Comparison of ENCODE assay signal across 19 cellular contexts in the genomic region with DNA sequence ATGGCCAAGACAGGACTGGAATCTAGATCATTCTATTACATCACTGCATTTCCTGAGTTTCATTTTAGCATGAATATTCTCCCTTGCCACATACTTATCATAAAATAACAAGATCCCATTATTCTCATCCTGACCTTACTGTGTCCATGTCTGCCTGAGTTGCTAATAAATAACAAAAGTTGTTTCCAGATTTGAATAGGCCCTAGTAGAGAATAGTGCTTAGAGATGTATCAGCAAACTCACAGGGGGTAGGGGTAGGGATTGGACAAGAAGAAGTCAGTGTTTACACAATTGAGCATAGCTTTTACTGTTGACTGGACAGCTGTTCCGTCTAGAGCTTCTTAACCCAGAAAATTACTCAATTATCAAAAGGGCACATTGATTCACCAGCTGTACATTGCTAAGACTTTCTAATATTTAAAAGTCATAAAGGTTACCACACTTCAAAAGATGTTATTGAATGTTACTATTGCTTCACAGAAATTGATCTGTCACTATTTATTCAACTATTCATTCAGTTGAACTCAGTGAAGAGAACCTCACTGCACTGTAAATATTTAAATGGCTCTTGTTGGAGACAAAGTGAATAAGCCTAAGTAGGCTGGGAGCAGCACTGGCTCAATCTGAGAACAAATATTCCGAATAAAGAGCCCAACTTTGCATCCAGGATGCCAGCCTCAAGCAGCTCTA.
DNase-seq lines count a peak whose midpoint lies in the region; ATAC-seq and TF ChIP-seq lines count a peak whose summit lies in the region.
"Had no signal": no experiment of that assay in that cellular context is flagged by ENCODE, and none has a peak within 500 bp of the region (broad histone marks: within the 10 kb centered on the region; RNA-seq: fewer than 3 reads in every experiment).

No MANE protein-coding gene starts in this region.

- no peak for ATAC-seq in HG02610 (IDR thresholded peaks at IDR 0.05; ENCODE audit: unreplicated experiment)
- ATAC-seq: left colon; natural killer cell treated with Interleukin-12 subunit alpha and Interleukin-12 subunit beta and Interleukin-15 and Interleukin-18, amount 100 ng/mL, for 72 hours; upper lobe of right lung had no signal

- H2AK5ac ChIP-seq in neuronal stem cell (ENCODE audit: low read depth, low read length) = no peak overlapping the region

- H3K4me3 ChIP-seq in fibroblast of pulmonary artery (replicated peaks; ENCODE audit: low read depth, low read length) (no peak overlapping the region), osteoblast (ENCODE audit: insufficient read depth, low read length) (no peak overlapping the region), neuronal stem cell (ENCODE audit: low read length in 2 of 2) (no peak overlapping the region)
- H3K4me3 ChIP-seq: upper lobe of right lung had no signal

- no peak overlapping the region for H3K27ac ChIP-seq in osteoblast (ENCODE audit: low read depth, low read length)
- no peak overlapping the region for H3K27ac ChIP-seq in neuronal stem cell (replicated peaks; ENCODE audit: low read length)
- H3K27ac ChIP-seq: upper lobe of right lung had no signal

- H3K18ac ChIP-seq in neuronal stem cell (ENCODE audit: low read length) = no peak overlapping the region

- H3K36me3 Mint-ChIP-seq in type B pancreatic cell = no peaks in the 10 kb centered on the region
- H3K36me3 Mint-ChIP-seq: activated naive CD4-positive, alpha-beta T cell treated with anti-CD3 and anti-CD28 coated beads, Interleukin-2, amount 50 U/mL, for 24 hours; CD8-positive, alpha-beta memory T cell had no signal

- H4K91ac ChIP-seq in neuronal stem cell (ENCODE audit: low read depth, low read length, poor library complexity) = no peak overlapping the region

- H3K36me3 ChIP-seq in osteoblast (ENCODE audit: insufficient read depth, low read length) = no peaks in the 10 kb centered on the region
- H3K36me3 ChIP-seq in neuronal stem cell (replicated peaks in 1 of 2; ENCODE audit: control insufficient read depth in 2 of 2, insufficient read depth in 2 of 2, low read length in 2 of 2) = no peaks in the 10 kb centered on the region
- H3K36me3 ChIP-seq: upper lobe of right lung had no signal

- H2AFZ ChIP-seq in osteoblast (ENCODE audit: low read length) (peak overlapping the region; percentile 0), neuronal stem cell (ENCODE audit: low read length) (no peak overlapping the region)

- H4K20me1 ChIP-seq in osteoblast (ENCODE audit: insufficient read depth, low read length) = no peaks in the 10 kb centered on the region

- no peak overlapping the region for H3K27ac Mint-ChIP-seq in type B pancreatic cell
- H3K27ac Mint-ChIP-seq: activated naive CD4-positive, alpha-beta T cell treated with anti-CD3 and anti-CD28 coated beads, Interleukin-2, amount 50 U/mL, for 24 hours; CD8-positive, alpha-beta memory T cell; natural killer cell treated with Interleukin-12 subunit alpha and Interleukin-12 subunit beta and Interleukin-15 and Interleukin-18, amount 100 ng/mL, for 72 hours had no signal

- H3K79me2 ChIP-seq in osteoblast (ENCODE audit: insufficient read depth, low read length) = no peaks in the 10 kb centered on the region

- no peak overlapping the region for H3K14ac ChIP-seq in neuronal stem cell (ENCODE audit: low read length)

- no peak overlapping the region for H2BK15ac ChIP-seq in neuronal stem cell (ENCODE audit: low read length)

- no peaks in the 10 kb centered on the region for H3K27me3 ChIP-seq in osteoblast (ENCODE audit: insufficient read depth, low read length)
- H3K27me3 ChIP-seq in neuronal stem cell (ENCODE audit: control insufficient read depth in 3 of 3, insufficient read depth in 3 of 3, low read depth in 1 of 3, low read length in 3 of 3) = no peaks in the 10 kb centered on the region
- H3K27me3 ChIP-seq: upper lobe of right lung had no signal

- no peak overlapping the region for H3K4me2 ChIP-seq in osteoblast (ENCODE audit: insufficient read depth, low read length)
- H3K4me2 ChIP-seq in neuronal stem cell (ENCODE audit: insufficient read depth, low read length, poor library complexity, severe bottlenecking) = no peak overlapping the region

- peaks cover 3% of the 10 kb centered on the region for H3K4me1 ChIP-seq in osteoblast (ENCODE audit: insufficient read depth, low read length)
- no peaks in the 10 kb centered on the region for H3K4me1 ChIP-seq in neuronal stem cell (ENCODE audit: control insufficient read depth in 2 of 2, insufficient read depth in 1 of 2, low read depth in 1 of 2, low read length in 2 of 2)

- H3K4ac ChIP-seq in neuronal stem cell (ENCODE audit: low read length) = no peak overlapping the region

- no peak for TF ChIP-seq CTCF in fibroblast of pulmonary artery (IDR thresholded peaks at IDR 0.05; ENCODE audit: low read length, missing control alignments)
- TF ChIP-seq CTCF in osteoblast (IDR thresholded peaks at IDR 0.05; ENCODE audit: extremely low read depth, low read depth, low read length) = no peak
- no peak for TF ChIP-seq CTCF in type B pancreatic cell (conservative IDR thresholded peaks at IDR 0.05)

- no peak overlapping the region for H4K8ac ChIP-seq in neuronal stem cell (ENCODE audit: low read depth, low read length)

- WGBS in neuronal stem cell (ENCODE audit: extremely low coverage in 2 of 2, insufficient read length in 2 of 2, insufficient replicate concordance in 1 of 2), 2 donors = no CpG with 5 or more reads among the region's 2 CpGs

- H2BK5ac ChIP-seq in neuronal stem cell (ENCODE audit: low read length) = no peak overlapping the region

- H3K9ac ChIP-seq in neuronal stem cell (ENCODE audit: low read depth, low read length, poor library complexity) = no peak overlapping the region

- H2BK120ac ChIP-seq in neuronal stem cell (ENCODE audit: low read depth, low read length) = no peak overlapping the region

- no peak overlapping the region for H3K23ac ChIP-seq in neuronal stem cell (ENCODE audit: low read depth, low read length, poor library complexity)

- H3K27me3 Mint-ChIP-seq in type B pancreatic cell = no peaks in the 10 kb centered on the region
- H3K27me3 Mint-ChIP-seq: activated naive CD4-positive, alpha-beta T cell treated with anti-CD3 and anti-CD28 coated beads, Interleukin-2, amount 50 U/mL, for 24 hours had no signal

- no peaks in the 10 kb centered on the region for H3K79me1 ChIP-seq in neuronal stem cell (ENCODE audit: low read depth, low read length)

- H3K4me1 Mint-ChIP-seq in type B pancreatic cell (ENCODE audit: unreplicated experiment) = peaks cover 3% of the 10 kb centered on the region
- H3K4me1 Mint-ChIP-seq: activated naive CD4-positive, alpha-beta T cell treated with anti-CD3 and anti-CD28 coated beads, Interleukin-2, amount 50 U/mL, for 24 hours; CD8-positive, alpha-beta memory T cell had no signal

- peaks cover 8% of the 10 kb centered on the region for H3K9me3 Mint-ChIP-seq in type B pancreatic cell

- H2BK12ac ChIP-seq in neuronal stem cell (ENCODE audit: low read length) = no peak overlapping the region

- no peaks in the 10 kb centered on the region for H3K9me3 ChIP-seq in osteoblast (ENCODE audit: low read depth, low read length)
- no peaks in the 10 kb centered on the region for H3K9me3 ChIP-seq in neuronal stem cell (replicated peaks in 1 of 2; ENCODE audit: control insufficient read depth in 2 of 2, insufficient read depth in 1 of 2, low read depth in 1 of 2, low read length in 2 of 2)
- H3K9me3 ChIP-seq: upper lobe of right lung had no signal

- DNase-seq in NCI-H2029 treated with DMSO at 0.1 percent for 48 hours (lab: John Stamatoyannopoulos, UW) (peak; percentile 54), NCI-H2029 (lab: John Stamatoyannopoulos, UW) (no peak), NCI-H748 (lab: John Stamatoyannopoulos, UW; ENCODE audit: unreplicated experiment) (peak; percentile 92), fibroblast of pulmonary artery (ENCODE audit: low read depth) (peak; percentile 63), osteoblast (ENCODE audit: insufficient read length, low spot score, missing footprints) (peak; percentile 25), type B pancreatic cell (ENCODE audit: extremely low spot score, unreplicated experiment) (no peak), neuronal stem cell (ENCODE audit: low spot score) (no peak)
- DNase-seq: activated CD4-positive, CD25-positive, alpha-beta regulatory T cell treated with anti-CD3 and anti-CD28 coated beads, Interleukin-2, amount 50 U/mL, for 72 hours; CD8-positive, alpha-beta memory T cell; central memory CD4-positive, alpha-beta T cell; head of caudate nucleus; left colon; NCI-H446 treated with DMSO at 0.1 percent for 48 hours; right cardiac atrium; stimulated activated CD4-positive, alpha-beta T cell treated with anti-CD3 and anti-CD28 coated beads, Interleukin-4, amount 100 ng/mL, for 24 hours; upper lobe of right lung had no signal

- H3K4me3 Mint-ChIP-seq in type B pancreatic cell = no peak overlapping the region
- H3K4me3 Mint-ChIP-seq: activated naive CD4-positive, alpha-beta T cell treated with anti-CD3 and anti-CD28 coated beads, Interleukin-2, amount 50 U/mL, for 24 hours; CD8-positive, alpha-beta memory T cell; natural killer cell treated with Interleukin-12 subunit alpha and Interleukin-12 subunit beta and Interleukin-15 and Interleukin-18, amount 100 ng/mL, for 72 hours had no signal

Comparison
In these comparisons a context has a peak if more than half of its experiments do, and no peak if none do; other contexts are left out.
1. DNase-seq: peak in NCI-H2029 treated with DMSO at 0.1 percent for 48 hours (single experiment), NCI-H748 (single experiment), fibroblast of pulmonary artery (single experiment) and osteoblast (single experiment); none in NCI-H2029 (single experiment), type B pancreatic cell (single experiment) and neuronal stem cell (single experiment).